ENCODE assay signal across 14 cellular contexts in genomic region chr12:128813883-128814282, GRCh38. TPM values are rescaled to one million over a fixed set of nuclear protein-coding genes. Genes with fewer than 3 reads are reported as not detected.
DNase-seq lines count a peak whose midpoint lies in the region; ATAC-seq, FAIRE-seq and TF ChIP-seq lines count a peak whose summit lies in the region.
"Had no signal": no experiment of that assay in that cellular context is flagged by ENCODE, and none has a peak within 500 bp of the region (broad histone marks: within the 10 kb centered on the region; RNA-seq: fewer than 3 reads in every experiment).

No MANE protein-coding gene starts in this region.

- H3K27ac ChIP-seq in adrenal gland = no peak overlapping the region
- no peak overlapping the region for H3K27ac ChIP-seq in small intestine (ENCODE audit: low read depth in 1 of 2, low read length in 1 of 2)
- H3K27ac ChIP-seq: colonic mucosa, hepatocyte had no signal

- H3K4me1 Mint-ChIP-seq in activated T-helper 2 cell treated with anti-CD3 and anti-CD28 coated beads, Interferon-gamma antibody, Interleukin-2, Interleukin-4, amounts not matched to agents 10 μg/mL and 5 μg/mL and 100 μg/mL, durations not matched to agents 14 hours and 24 hours and 36 hours (ENCODE audit: low read depth) = peaks cover 72% of the 10 kb centered on the region
- H3K4me1 Mint-ChIP-seq in activated naive CD4-positive, alpha-beta T cell treated with anti-CD3 and anti-CD28 coated beads for 36 hours (ENCODE audit: low read depth) = peaks cover 40% of the 10 kb centered on the region

- CTCF ChIA-PET in activated naive CD4-positive, alpha-beta T cell treated with anti-CD3 and anti-CD28 coated beads for 36 hours (lab: Charles Lee) = no interaction called here

- no peak for DNase-seq in activated T-helper 2 cell treated with anti-CD3 and anti-CD28 coated beads, Interferon-gamma antibody, Interleukin-2, Interleukin-4, amounts not matched to agents 10 μg/mL and 5 μg/mL and 100 μg/mL, durations not matched to agents 14 hours and 24 hours and 36 hours (ENCODE audit: low spot score)
- DNase-seq in renal cortical epithelial cell (ENCODE audit: low read depth) (peak; percentile 81), adrenal gland (no peak), small intestine (no peak)
- no peak for DNase-seq in activated naive CD4-positive, alpha-beta T cell treated with anti-CD3 and anti-CD28 coated beads for 36 hours
- DNase-seq: activated T-cell treated with anti-CD3 and anti-CD28 coated beads, Interleukin-2, amount 50 U/mL, for 1 hour; colonic mucosa; NCI-H774; stimulated activated naive CD4-positive, alpha-beta T cell treated with Interleukin-2 at 50 U/mL for 16 hours had no signal

- no peaks in the 10 kb centered on the region for H3K9me3 ChIP-seq in adrenal gland (replicated peaks in 1 of 3)
- no peaks in the 10 kb centered on the region for H3K9me3 ChIP-seq in small intestine (ENCODE audit: control insufficient read depth, low read depth)
- H3K9me3 ChIP-seq: colonic mucosa had no signal

- H3K4me3 ChIP-seq in adrenal gland = no peak overlapping the region
- H3K4me3 ChIP-seq in small intestine (ENCODE audit: low read depth in 1 of 2, low read length in 2 of 2) = no peak overlapping the region
- H3K4me3 ChIP-seq: colonic mucosa, hepatocyte had no signal

- H3K27ac Mint-ChIP-seq in activated T-helper 2 cell treated with anti-CD3 and anti-CD28 coated beads, Interferon-gamma antibody, Interleukin-2, Interleukin-4, amounts not matched to agents 10 μg/mL and 5 μg/mL and 100 μg/mL, durations not matched to agents 14 hours and 24 hours and 36 hours = peak overlapping the region; percentile 15
- H3K27ac Mint-ChIP-seq in activated naive CD4-positive, alpha-beta T cell treated with anti-CD3 and anti-CD28 coated beads for 36 hours = no peak overlapping the region

- no peak for TF ChIP-seq POLR2A in adrenal gland (IDR thresholded peaks at IDR 0.05)

- peak; percentile 38 for ATAC-seq in GM18520 (IDR thresholded peaks at IDR 0.05; ENCODE audit: unreplicated experiment)
- peak; percentile 42 for ATAC-seq in HG02588 (IDR thresholded peaks at IDR 0.05; ENCODE audit: unreplicated experiment)
- no peak for ATAC-seq in GM21737 (IDR thresholded peaks at IDR 0.05; ENCODE audit: unreplicated experiment)

- H3K36me3 Mint-ChIP-seq in activated T-helper 2 cell treated with anti-CD3 and anti-CD28 coated beads, Interferon-gamma antibody, Interleukin-2, Interleukin-4, amounts not matched to agents 10 μg/mL and 5 μg/mL and 100 μg/mL, durations not matched to agents 14 hours and 24 hours and 36 hours (ENCODE audit: low read depth) = peaks cover 52% of the 10 kb centered on the region
- peaks cover 34% of the 10 kb centered on the region for H3K36me3 Mint-ChIP-seq in activated naive CD4-positive, alpha-beta T cell treated with anti-CD3 and anti-CD28 coated beads for 36 hours (ENCODE audit: low read depth)

- H3K27me3 ChIP-seq in adrenal gland = no peaks in the 10 kb centered on the region
- no peaks in the 10 kb centered on the region for H3K27me3 ChIP-seq in small intestine (ENCODE audit: control insufficient read depth in 2 of 2, insufficient read depth in 2 of 2, low read length in 2 of 2)
- H3K27me3 ChIP-seq: colonic mucosa, hepatocyte had no signal

- no peak for FAIRE-seq in small intestine (lab: Jason Lieb, UNC)
- FAIRE-seq: D721Med had no signal

- H3K4me1 ChIP-seq in adrenal gland (replicated peaks in 1 of 2) (peaks cover 12 to 36% of the 10 kb centered on the region in 2 donors), small intestine (ENCODE audit: control insufficient read depth in 2 of 2, insufficient read depth in 1 of 2, low read depth in 1 of 2, low read length in 1 of 2) (peaks cover 0 to 8% of the 10 kb centered on the region in 2 donors)

- no peaks in the 10 kb centered on the region for H3K36me3 ChIP-seq in adrenal gland (replicated peaks in 1 of 2)
- H3K36me3 ChIP-seq in small intestine (ENCODE audit: control insufficient read depth in 2 of 2, insufficient read depth in 2 of 2, low read length in 2 of 2) = peaks cover 7% of the 10 kb centered on the region in 2 donors
- H3K36me3 ChIP-seq: colonic mucosa had no signal

- H3K27me3 Mint-ChIP-seq in activated T-helper 2 cell treated with anti-CD3 and anti-CD28 coated beads, Interferon-gamma antibody, Interleukin-2, Interleukin-4, amounts not matched to agents 10 μg/mL and 5 μg/mL and 100 μg/mL, durations not matched to agents 14 hours and 24 hours and 36 hours (ENCODE audit: low read depth) = no peaks in the 10 kb centered on the region
- H3K27me3 Mint-ChIP-seq in activated naive CD4-positive, alpha-beta T cell treated with anti-CD3 and anti-CD28 coated beads for 36 hours (ENCODE audit: low read depth) = no peaks in the 10 kb centered on the region

- no peak for TF ChIP-seq CTCF in adrenal gland (IDR thresholded peaks at IDR 0.05)

- H3K9me3 Mint-ChIP-seq in activated T-helper 2 cell treated with anti-CD3 and anti-CD28 coated beads, Interferon-gamma antibody, Interleukin-2, Interleukin-4, amounts not matched to agents 10 μg/mL and 5 μg/mL and 100 μg/mL, durations not matched to agents 14 hours and 24 hours and 36 hours = no peaks in the 10 kb centered on the region
- no peaks in the 10 kb centered on the region for H3K9me3 Mint-ChIP-seq in activated naive CD4-positive, alpha-beta T cell treated with anti-CD3 and anti-CD28 coated beads for 36 hours

- intact Hi-C loops in activated T-helper 2 cell treated with anti-CD3 and anti-CD28 coated beads, Interferon-gamma antibody, Interleukin-2, Interleukin-4, amounts not matched to agents 10 μg/mL and 5 μg/mL and 100 μg/mL, durations not matched to agents 14 hours and 24 hours and 36 hours (cut with micrococcal nuclease) = no loop called here
- intact Hi-C loops in adrenal gland (cut with DNase I) = no loop called here
- intact Hi-C loops in activated naive CD4-positive, alpha-beta T cell treated with anti-CD3 and anti-CD28 coated beads for 36 hours (cut with micrococcal nuclease) = no loop called here

- WGBS in adrenal gland, 4 donors = 78 to 86% (median 81%) methylated on average over 6 to 10 of the region's 10 CpGs
- 76 to 80% (median 77%) methylated on average over 10 of the region's 10 CpGs for WGBS in small intestine, 3 donors

- no peak overlapping the region for H3K4me3 Mint-ChIP-seq in activated T-helper 2 cell treated with anti-CD3 and anti-CD28 coated beads, Interferon-gamma antibody, Interleukin-2, Interleukin-4, amounts not matched to agents 10 μg/mL and 5 μg/mL and 100 μg/mL, durations not matched to agents 14 hours and 24 hours and 36 hours (ENCODE audit: low read depth)
- H3K4me3 Mint-ChIP-seq in activated naive CD4-positive, alpha-beta T cell treated with anti-CD3 and anti-CD28 coated beads for 36 hours = no peak overlapping the region

RNA-seq across cellular contexts. Expression of gene SLC15A4, which starts 9.9 kb away (rescaled TPM):
- 38.8 and 42.3 TPM in 2 replicates for total RNA-seq in activated T-helper 2 cell treated with anti-CD3 and anti-CD28 coated beads, Interferon-gamma antibody, Interleukin-2, Interleukin-4, amounts not matched to agents 10 μg/mL and 5 μg/mL and 100 μg/mL, durations not matched to agents 14 hours and 24 hours and 36 hours
- total RNA-seq in renal cortical epithelial cell (65.9 and 113 TPM in 2 replicates), adrenal gland (10 to 100 TPM; 14.8 to 31.5 (median 17.7) TPM)
- polyA plus RNA-seq in adrenal gland (10 to 100 TPM in 1 of 3 donors, 1 to 10 TPM in 2; 7.1 to 13.0 (median 8.8) TPM), small intestine (10 to 100 TPM in 1 of 3 donors, 1 to 10 TPM in 2; 6.5 to 10.2 (median 6.8) TPM)
- total RNA-seq in activated naive CD4-positive, alpha-beta T cell treated with anti-CD3 and anti-CD28 coated beads for 36 hours = 10 to 100 TPM; 10.1 to 10.3 TPM

RNA-seq across cellular contexts. Expression of gene GLT1D1, which starts 39.4 kb away (rescaled TPM):
- total RNA-seq in activated T-helper 2 cell treated with anti-CD3 and anti-CD28 coated beads, Interferon-gamma antibody, Interleukin-2, Interleukin-4, amounts not matched to agents 10 μg/mL and 5 μg/mL and 100 μg/mL, durations not matched to agents 14 hours and 24 hours and 36 hours = 3.2 and 3.8 TPM in 2 replicates
- total RNA-seq in renal cortical epithelial cell (not detected in 2 replicates), adrenal gland (under 1 TPM in 4 of 8 donors, not detected in 4; 0.18 to 0.50 (median 0.27) TPM)
- polyA plus RNA-seq in adrenal gland (under 1 TPM; 0.07 to 0.40 (median 0.38) TPM), small intestine (under 1 TPM in 1 of 3 donors, not detected in 2; 0.67 TPM)
- total RNA-seq in activated naive CD4-positive, alpha-beta T cell treated with anti-CD3 and anti-CD28 coated beads for 36 hours = not detected
